In the genomic region with DNA sequence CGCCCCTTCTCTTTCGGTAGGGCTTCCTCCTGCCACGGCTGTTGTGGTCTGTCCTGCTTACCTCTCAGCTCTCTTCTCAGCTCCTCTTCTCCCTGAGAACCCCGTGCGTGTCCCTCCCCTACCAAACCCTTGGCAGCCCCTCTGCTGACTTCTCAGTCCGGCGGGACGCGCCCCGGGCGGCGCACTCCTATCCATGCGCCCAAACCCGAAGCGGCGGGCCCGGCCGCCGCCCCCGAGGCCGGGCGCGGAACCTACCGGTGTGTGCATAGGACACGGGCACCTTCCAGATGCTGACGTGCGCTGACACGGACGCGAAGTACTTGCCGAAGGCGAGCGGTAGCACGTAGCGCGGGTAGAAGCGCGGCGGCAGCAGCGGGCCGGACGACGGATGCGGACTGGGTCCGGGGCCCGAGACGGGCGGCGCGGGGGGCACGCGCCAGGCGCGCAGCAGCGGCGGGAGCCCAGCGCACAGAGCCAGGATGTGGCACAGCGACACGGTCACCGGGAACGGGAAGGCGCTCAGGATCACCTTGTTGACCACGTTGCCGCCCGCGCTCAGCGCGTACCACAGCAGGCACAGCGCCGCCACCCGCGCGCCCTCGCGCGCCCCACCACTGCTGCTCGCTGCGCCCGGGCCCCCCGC, we compare ENCODE assay signal across 8 cellular contexts. TPM values are rescaled to one million over a fixed set of nuclear protein-coding genes. Genes with fewer than 3 reads are reported as not detected.
DNase-seq lines count a peak whose midpoint lies in the region; ATAC-seq and TF ChIP-seq lines count a peak whose summit lies in the region.

No MANE protein-coding gene starts in this region.

- no peak for TF ChIP-seq CTCF in DOHH2 (IDR thresholded peaks at IDR 0.05; ENCODE audit: low read depth, low read length, poor library complexity, severe bottlenecking)

- H3K9me3 ChIP-seq in DOHH2 (ENCODE audit: control insufficient read depth, insufficient read depth, low read length) (no peaks in the 10 kb centered on the region), HUES64 (ENCODE audit: insufficient read depth, low read depth, low read length) (no peaks in the 10 kb centered on the region)

- peak; percentile 42 for DNase-seq in activated naive CD4-positive, alpha-beta T cell treated with Interleukin-2 at 50 U/mL for 16 hours
- peak; percentile 26 for DNase-seq in hepatic stellate cell (ENCODE audit: low spot score)
- no peak for DNase-seq in middle frontal gyrus (ENCODE audit: extremely low spot score, low spot score)
- no peak for DNase-seq in NCI-H2196 treated with DMSO at 0.1 percent for 48 hours (lab: John Stamatoyannopoulos, UW; ENCODE audit: unreplicated experiment)

- no peaks in the 10 kb centered on the region for H3K27me3 ChIP-seq in DOHH2 (ENCODE audit: control insufficient read depth, low read length)
- no peaks in the 10 kb centered on the region for H3K27me3 ChIP-seq in HUES64 (ENCODE audit: insufficient read depth, low read length)

- H3K9ac ChIP-seq in HUES64 (ENCODE audit: low read depth, low read length): peak overlapping the region; percentile 92

- no peaks in the 10 kb centered on the region for H4K20me1 ChIP-seq in DOHH2 (ENCODE audit: control insufficient read depth, insufficient read depth, low read depth, low read length)

- H3K4me2 ChIP-seq in DOHH2 (ENCODE audit: low read length): peak overlapping the region; percentile 65

- 1% methylated on average over 80 of the region's 80 CpGs for WGBS in HUES64

- H3K27ac ChIP-seq in DOHH2 (ENCODE audit: low read depth, low read length) (0 out of 2 replicates have a peak overlapping the region, but pooled peaks have one; percentile 29), HUES64 (ENCODE audit: low read depth, low read length) (peak overlapping the region; percentile 56; the same call in 1 of the 2 replicates), skin epidermis (peak overlapping the region; percentile 68 to 93 (median 84))

- peaks cover 82% of the 10 kb centered on the region for H3K79me2 ChIP-seq in DOHH2 (ENCODE audit: control insufficient read depth, low read length)

- H3K4me1 ChIP-seq in DOHH2 (ENCODE audit: control insufficient read depth, low read length) (peaks cover 29% of the 10 kb centered on the region), HUES64 (ENCODE audit: insufficient read depth, low read length) (peaks cover 12% of the 10 kb centered on the region; the same call in 1 of the 2 replicates)

- H3K36me3 ChIP-seq in DOHH2 (ENCODE audit: control insufficient read depth, low read length) (peaks cover 70% of the 10 kb centered on the region), HUES64 (ENCODE audit: insufficient read depth, low read length) (peaks cover 54% of the 10 kb centered on the region)

- peaks cover 14% of the 10 kb centered on the region for H3F3A ChIP-seq in DOHH2 (ENCODE audit: control insufficient read depth, insufficient read depth)

- ATAC-seq in GM19467 (IDR thresholded peaks at IDR 0.05; ENCODE audit: unreplicated experiment): peak; percentile 20

- H3K9me2 ChIP-seq in DOHH2 (replicated peaks; ENCODE audit: control insufficient read depth, low read length): no peaks in the 10 kb centered on the region

- peak overlapping the region; percentile 94 for H3K4me3 ChIP-seq in DOHH2 (ENCODE audit: low read length)
- peak overlapping the region; percentile 98 for H3K4me3 ChIP-seq in HUES64 (ENCODE audit: low read length)
- H3K4me3 ChIP-seq in skin epidermis: peak overlapping the region; percentile 67 to 97 (median 89)

RNA-seq across cellular contexts. Expression of a gene that starts 0.4 kb away (rescaled TPM):
- 18.7 TPM for polyA plus RNA-seq in HUES64 (2013, experiment 1 of 2)
- polyA plus RNA-seq in HUES64 (2013, experiment 2 of 2): 18.1 TPM

RNA-seq across cellular contexts. Expression of a gene that starts 29.6 kb away (rescaled TPM):
- 49.3 TPM for polyA plus RNA-seq in HUES64 (2013, experiment 1 of 2)
- polyA plus RNA-seq in HUES64 (2013, experiment 2 of 2): 46.5 TPM

RNA-seq across cellular contexts. Expression of a gene that starts 56.2 kb away (rescaled TPM):
- polyA plus RNA-seq in HUES64 (2013, experiment 1 of 2): 8.4 TPM
- polyA plus RNA-seq in HUES64 (2013, experiment 2 of 2): 7.7 TPM

Comparison
In these comparisons a context has a peak if more than half of its experiments do, and no peak if none do; other contexts are left out.
1. H3K27ac ChIP-seq: peak in every context shown above with its lines; median percentile 84 in skin epidermis; 56 in HUES64; 29 in DOHH2.
2. DNase-seq: peak in activated naive CD4-positive, alpha-beta T cell treated with Interleukin-2 at 50 U/mL for 16 hours (single experiment) and hepatic stellate cell (single experiment); none in middle frontal gyrus (single experiment) and NCI-H2196 treated with DMSO at 0.1 percent for 48 hours (single experiment).
3. Peak in every context shown above with its lines, with median percentiles within 50 percentile points of each other: H3K4me3 ChIP-seq.